ENCODE assay signal across 32 cellular contexts in genomic region chr2:115075800-115076199, GRCh38.
"Had no signal": no experiment of that assay in that cellular context is flagged by ENCODE, and none has a peak within 500 bp of the region (broad histone marks: within the 10 kb centered on the region; RNA-seq: fewer than 3 reads in every experiment).

No MANE protein-coding gene starts in this region.

- H3K4me1 ChIP-seq: Peyer's patch, SJSA1 had no signal

- H3K27me3 ChIP-seq: Peyer's patch, SJSA1 had no signal

- H3K9me3 ChIP-seq: Peyer's patch, SK-N-SH had no signal

- H3K4me3 ChIP-seq: Peyer's patch, SJSA1 had no signal

- DNase-seq: Karpas-422, MM.1S, NCI-H1048, NCI-H1092 treated with DMSO at 0.1 percent for 48 hours, NCI-H1436, NCI-H146, NCI-H1694, NCI-H187, NCI-H1930, NCI-H2029 treated with DMSO at 0.1 percent for 48 hours, NCI-H2081 treated with DMSO at 0.1 percent for 48 hours, NCI-H2107, NCI-H2171, NCI-H226, NCI-H446 treated with DMSO at 0.1 percent for 48 hours, NCI-H510A, NCI-H524, NCI-H526, NCI-H69, NCI-H748 treated with DMSO at 0.1 percent for 48 hours, NCI-H82, OCI-M1, PC-3, Peyer's patch, Right ventricle myocardium superior, RPMI8226, SHP77 treated with DMSO at 0.1 percent for 48 hours, SK-N-SH, T-cell, T-helper 17 cell had no signal

- H3K36me3 ChIP-seq: Peyer's patch, SJSA1 had no signal

- H3K27ac ChIP-seq: KMS-11, Peyer's patch, SJSA1 had no signal
